In the genomic region with DNA sequence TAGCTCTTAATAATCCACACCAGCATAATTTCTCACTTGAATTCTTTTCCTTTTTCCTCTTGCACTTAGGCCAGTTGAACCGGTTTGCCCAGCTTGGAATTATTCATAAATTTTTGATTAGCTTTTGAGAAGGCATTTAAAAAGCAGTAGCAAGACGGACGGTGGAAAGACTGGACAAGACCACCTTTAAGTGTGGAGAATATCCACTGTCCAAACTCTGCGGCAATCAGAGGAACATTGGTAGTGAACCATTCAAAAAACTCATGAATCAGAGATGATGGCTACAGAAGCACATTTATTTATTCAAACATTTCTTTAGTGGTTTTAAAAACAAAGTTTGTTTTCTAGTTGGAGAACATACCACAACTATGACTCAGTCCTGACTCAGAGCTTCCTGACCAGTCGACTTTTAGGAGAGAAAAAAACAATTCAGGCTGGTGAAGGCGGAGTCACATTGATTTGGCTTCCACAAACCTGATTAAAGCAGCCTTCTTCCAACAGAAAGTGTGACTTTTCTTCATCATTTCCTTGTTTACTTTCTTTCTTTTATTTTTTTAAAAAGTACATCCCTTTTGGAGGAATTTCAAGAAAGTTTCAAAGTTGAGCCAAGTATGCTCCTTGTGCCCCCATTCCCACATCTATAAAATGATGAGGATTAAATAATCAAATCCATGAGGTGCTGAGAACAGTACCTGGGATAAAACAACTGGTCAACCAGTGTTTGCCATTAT, we compare ENCODE assay signal across 8 cellular contexts.
A peak's percentile ranks its signal among the peaks of the same experiment; 100 is the strongest.
DNase-seq lines count a peak whose midpoint lies in the region; ATAC-seq and TF ChIP-seq lines count a peak whose summit lies in the region.

No MANE protein-coding gene starts in this region.

- DNase-seq in CD8-positive, alpha-beta memory T cell, result peak in 3 of 5 donors; percentile 15 to 61 (median 58)
- peak; percentile 99 for DNase-seq in LHCN-M2 (ENCODE audit: low read depth)
- no peak for DNase-seq in Right ventricle myocardium superior
- DNase-seq in sciatic nerve (ENCODE audit: low spot score), result no peak
- DNase-seq in hippocampal formation (lab: John Stamatoyannopoulos, UW), result no peak
- no peak for DNase-seq in GM13976 (ENCODE audit: low spot score)
- DNase-seq in activated CD8-positive, alpha-beta memory T cell treated with anti-CD3 and anti-CD28 coated beads, Interleukin-2, amount 50 U/mL, for 48 hours, result no peak

- peaks cover 0 to 4% (median 1%) of the 10 kb centered on the region in 3 donors for H3K36me3 Mint-ChIP-seq in CD8-positive, alpha-beta memory T cell
- H3K36me3 Mint-ChIP-seq in activated naive CD4-positive, alpha-beta T cell treated with anti-CD3 and anti-CD28 coated beads, Interleukin-2, amount 50 U/mL, for 24 hours, result no peaks in the 10 kb centered on the region

- H3K27ac Mint-ChIP-seq in CD8-positive, alpha-beta memory T cell, result peak overlapping the region; percentile 65 to 99 (median 94)
- peak overlapping the region; percentile 17 for H3K27ac Mint-ChIP-seq in activated naive CD4-positive, alpha-beta T cell treated with anti-CD3 and anti-CD28 coated beads, Interleukin-2, amount 50 U/mL, for 24 hours

- no peak for TF ChIP-seq CTCF in GM13976 (IDR thresholded peaks at IDR 0.05; ENCODE audit: borderline replicate concordance, control extremely low read depth, extremely low read depth, insufficient read depth, missing control alignments)

- no peaks in the 10 kb centered on the region for H3K27me3 Mint-ChIP-seq in CD8-positive, alpha-beta memory T cell
- H3K27me3 Mint-ChIP-seq in activated naive CD4-positive, alpha-beta T cell treated with anti-CD3 and anti-CD28 coated beads, Interleukin-2, amount 50 U/mL, for 24 hours, result no peaks in the 10 kb centered on the region

- H3K27me3 ChIP-seq in CD8-positive, alpha-beta memory T cell (ENCODE audit: insufficient read depth, low read length, poor library complexity, severe bottlenecking), result no peaks in the 10 kb centered on the region

- CTCF ChIA-PET in CD8-positive, alpha-beta memory T cell (lab: Charles Lee), result interaction anchor here (3.7 kb wide), 1 partner anchor 24 kb away, joined by 16 read pairs; no protein-coding TSS in a partner anchor

- H3K36me3 ChIP-seq in CD8-positive, alpha-beta memory T cell (ENCODE audit: insufficient read depth, low read length), result no peaks in the 10 kb centered on the region

- peaks cover 65 to 88% (median 82%) of the 10 kb centered on the region in 3 donors for H3K4me1 Mint-ChIP-seq in CD8-positive, alpha-beta memory T cell
- peaks cover 22% of the 10 kb centered on the region for H3K4me1 Mint-ChIP-seq in activated naive CD4-positive, alpha-beta T cell treated with anti-CD3 and anti-CD28 coated beads, Interleukin-2, amount 50 U/mL, for 24 hours

- in situ Hi-C loops in GM13976 (cut with MboI; ENCODE audit: low sequenced_read_pairs, unreplicated experiment), result no loop called here

- intact Hi-C loops in Right ventricle myocardium superior (cut with DNase I), result no loop called here
- intact Hi-C loops in sciatic nerve (cut with DNase I), result no loop called here

- ATAC-seq in Right ventricle myocardium superior (ENCODE audit: poor library complexity) (peak; percentile 82), sciatic nerve (peak; percentile 93)

- H3K9me3 ChIP-seq in CD8-positive, alpha-beta memory T cell (ENCODE audit: low read length), result no peaks in the 10 kb centered on the region

- peak overlapping the region; percentile 38 to 98 (median 90) for H3K4me3 Mint-ChIP-seq in CD8-positive, alpha-beta memory T cell
- peak overlapping the region; percentile 17 for H3K4me3 Mint-ChIP-seq in activated naive CD4-positive, alpha-beta T cell treated with anti-CD3 and anti-CD28 coated beads, Interleukin-2, amount 50 U/mL, for 24 hours

- POLR2A ChIA-PET in CD8-positive, alpha-beta memory T cell (lab: Charles Lee), result interaction anchor here (0.8 kb wide), 1 partner anchor 275 kb away, joined by 3 read pairs; no protein-coding TSS in a partner anchor

- peak overlapping the region; percentile 64 for H3K27ac ChIP-seq in CD8-positive, alpha-beta memory T cell (ENCODE audit: low read depth, low read length)

- H3K9me3 Mint-ChIP-seq in CD8-positive, alpha-beta memory T cell, result peaks cover 0 to 7% (median 0%) of the 10 kb centered on the region in 5 donors
- H3K9me3 Mint-ChIP-seq in activated naive CD4-positive, alpha-beta T cell treated with anti-CD3 and anti-CD28 coated beads, Interleukin-2, amount 50 U/mL, for 24 hours, result peaks cover 4% of the 10 kb centered on the region

- peaks cover 54% of the 10 kb centered on the region for H3K4me1 ChIP-seq in CD8-positive, alpha-beta memory T cell (ENCODE audit: insufficient read depth, low read length)

- H3K4me3 ChIP-seq in CD8-positive, alpha-beta memory T cell (ENCODE audit: low read length), result no peak overlapping the region

Comparison
In these comparisons a context has a peak if more than half of its experiments do, and no peak if none do; other contexts are left out.
1. DNase-seq: peak in CD8-positive, alpha-beta memory T cell (3 of 5) and LHCN-M2 (single experiment); none in Right ventricle myocardium superior (single experiment), sciatic nerve (single experiment), hippocampal formation (0 of 2), GM13976 (single experiment) and activated CD8-positive, alpha-beta memory T cell treated with anti-CD3 and anti-CD28 coated beads, Interleukin-2, amount 50 U/mL, for 48 hours (single experiment).